ENCODE assay signal across 23 cellular contexts in genomic region chr16:81732699-81733098, GRCh38. TPM values are rescaled to one million over a fixed set of nuclear protein-coding genes. Genes with fewer than 3 reads are reported as not detected.
"Had no signal": no experiment of that assay in that cellular context is flagged by ENCODE, and none has a peak within 500 bp of the region (broad histone marks: within the 10 kb centered on the region; RNA-seq: fewer than 3 reads in every experiment).

No MANE protein-coding gene starts in this region.

- H3K27me3 Mint-ChIP-seq: naive B cell had no signal

- H3K27ac ChIP-seq: cardiac muscle cell, dorsolateral prefrontal cortex, epithelial cell of prostate, neural progenitor cell, ovary, testis, upper lobe of left lung had no signal

- FAIRE-seq: colon, islet of Langerhans had no signal

- H3K9me3 ChIP-seq: mucosa of descending colon, ovary, testis, upper lobe of left lung had no signal

- H3K9me3 Mint-ChIP-seq: activated naive CD4-positive, alpha-beta T cell treated with anti-CD3 and anti-CD28 coated beads, Interleukin-2, amount 10 ng/mL, durations not matched to agents 7 days and 5 days; neural progenitor cell; stimulated activated effector memory CD8-positive, alpha-beta T cell treated with anti-CD3 and anti-CD28 coated beads, Interleukin-12 subunit alpha, Interleukin-12 subunit beta, amount 100 ng/mL, for 72 hours had no signal

- H3K9ac ChIP-seq: neural progenitor cell had no signal

- H3K4me3 Mint-ChIP-seq: activated naive CD4-positive, alpha-beta T cell treated with anti-CD3 and anti-CD28 coated beads, Interleukin-2, amount 10 ng/mL, durations not matched to agents 7 days and 5 days; stimulated activated effector memory CD8-positive, alpha-beta T cell treated with anti-CD3 and anti-CD28 coated beads, Interleukin-12 subunit alpha, Interleukin-12 subunit beta, amount 100 ng/mL, for 72 hours had no signal

- H2AFZ ChIP-seq: neural progenitor cell had no signal

- H3K36me3 Mint-ChIP-seq: activated naive CD4-positive, alpha-beta T cell treated with anti-CD3 and anti-CD28 coated beads, Interleukin-2, amount 10 ng/mL, durations not matched to agents 7 days and 5 days; naive B cell; neural progenitor cell; stimulated activated effector memory CD8-positive, alpha-beta T cell treated with anti-CD3 and anti-CD28 coated beads, Interleukin-12 subunit alpha, Interleukin-12 subunit beta, amount 100 ng/mL, for 72 hours had no signal

- H3K27ac Mint-ChIP-seq: activated naive CD4-positive, alpha-beta T cell treated with anti-CD3 and anti-CD28 coated beads, Interleukin-2, amount 10 ng/mL, durations not matched to agents 7 days and 5 days; stimulated activated effector memory CD8-positive, alpha-beta T cell treated with anti-CD3 and anti-CD28 coated beads, Interleukin-12 subunit alpha, Interleukin-12 subunit beta, amount 100 ng/mL, for 72 hours had no signal

- DNase-seq: activated CD4-positive, alpha-beta T cell treated with anti-CD3 and anti-CD28 coated beads, Interleukin-2, amount 50 U/mL, for 1 hour; activated CD8-positive, alpha-beta memory T cell treated with anti-CD3 and anti-CD28 coated beads, Interleukin-2, amount 50 U/mL, for 48 hours; activated effector memory CD4-positive, alpha-beta T cell treated with Interleukin-2 at 50 U/mL for 16 hours; activated naive CD4-positive, alpha-beta T cell treated with anti-CD3 and anti-CD28 coated beads, Interleukin-2, amount 10 ng/mL, durations not matched to agents 7 days and 5 days; activated T-cell treated with anti-CD3 and anti-CD28 coated beads, Interleukin-2, amount 50 U/mL, for 48 hours; dorsolateral prefrontal cortex; foreskin fibroblast; hippocampal formation; left cardiac atrium; mesenchymal stem cell; mucosa of descending colon; naive B cell; ovary; stimulated activated CD4-positive, alpha-beta T cell treated with anti-CD3 and anti-CD28 coated beads, Interleukin-4, amount 100 ng/mL, for 24 hours; testis; upper lobe of left lung had no signal

- H3K4me3 ChIP-seq: cardiac muscle cell, dorsolateral prefrontal cortex, mucosa of descending colon, neural progenitor cell, ovary, smooth muscle cell, testis, upper lobe of left lung had no signal

- H3K4me2 ChIP-seq: neural progenitor cell, smooth muscle cell had no signal

- H3K36me3 ChIP-seq: cardiac muscle cell, neural progenitor cell, ovary, upper lobe of left lung had no signal

- H3K27me3 ChIP-seq: cardiac muscle cell, dorsolateral prefrontal cortex, neural progenitor cell, ovary, testis, upper lobe of left lung had no signal

RNA-seq across cellular contexts. Expression of gene PLCG2, which starts 46.4 kb away (rescaled TPM):
- polyA plus RNA-seq: smooth muscle cell had no signal
